ENCODE assay signal across 8 cellular contexts in genomic region chr4:498328-498919, GRCh38. TPM values are rescaled to one million over a fixed set of nuclear protein-coding genes. Genes with fewer than 3 reads are reported as not detected.
DNase-seq lines count a peak whose midpoint lies in the region; ATAC-seq and TF ChIP-seq lines count a peak whose summit lies in the region.

No MANE protein-coding gene starts in this region.

- TF ChIP-seq POLR2A in Peyer's patch (IDR thresholded peaks at IDR 0.05), result no peak

- H3K27me3 Mint-ChIP-seq in endothelial cell (ENCODE audit: unreplicated experiment) (peaks cover 18% of the 10 kb centered on the region), nephron (ENCODE audit: low read depth) (no peaks in the 10 kb centered on the region)

- no peak for DNase-seq in AG10803 (ENCODE audit: low read depth)
- no peak for DNase-seq in Peyer's patch
- DNase-seq in endothelial cell (ENCODE audit: low spot score), result no peak
- DNase-seq in DMS153 treated with DMSO at 0.1 percent for 48 hours (lab: John Stamatoyannopoulos, UW; ENCODE audit: unreplicated experiment), result no peak
- no peak for DNase-seq in NCI-H2081 treated with DMSO at 0.1 percent for 48 hours (lab: John Stamatoyannopoulos, UW)
- no peak for DNase-seq in HuH-7 (ENCODE audit: low spot score)

- ATAC-seq in GM21423 (IDR thresholded peaks at IDR 0.05; ENCODE audit: unreplicated experiment), result peak; percentile 25

- TF ChIP-seq CTCF in AG10803 (conservative IDR thresholded peaks at IDR 0.05; ENCODE audit: low read length) (no peak), Peyer's patch (IDR thresholded peaks at IDR 0.05) (no peak), endothelial cell (IDR thresholded peaks at IDR 0.05; ENCODE audit: unreplicated experiment) (no peak), nephron (IDR thresholded peaks at IDR 0.05; ENCODE audit: unreplicated experiment in 3 of 3) (no peak)

- H3K4me3 ChIP-seq in AG10803 (ENCODE audit: low read length) (peak overlapping the region; percentile 99), Peyer's patch (peak overlapping the region; percentile 74 to 98 (median 95))

- peaks cover 0 to 6% (median 0%) of the 10 kb centered on the region in 4 donors for H3K9me3 ChIP-seq in Peyer's patch

- peak overlapping the region; percentile 99 for H3K4me3 Mint-ChIP-seq in endothelial cell (ENCODE audit: unreplicated experiment)
- peak overlapping the region; percentile 91 to 98 (median 93) for H3K4me3 Mint-ChIP-seq in nephron

- H3K4me1 ChIP-seq in Peyer's patch, result peaks cover 0 to 11% (median 4%) of the 10 kb centered on the region in 4 donors

- no peaks in the 10 kb centered on the region for H3K27me3 ChIP-seq in Peyer's patch

- peaks cover 0 to 30% (median 0%) of the 10 kb centered on the region in 3 donors for H3K36me3 ChIP-seq in Peyer's patch

- H3K9me3 Mint-ChIP-seq in endothelial cell (ENCODE audit: unreplicated experiment), result peaks cover 5% of the 10 kb centered on the region
- peaks cover 41% of the 10 kb centered on the region for H3K9me3 Mint-ChIP-seq in nephron

- H3K27ac Mint-ChIP-seq in endothelial cell (ENCODE audit: unreplicated experiment) (peak overlapping the region; percentile 57), nephron (peak overlapping the region; percentile 75 to 98 (median 86))

- H3K27ac ChIP-seq in Peyer's patch, result peak overlapping the region; percentile 83 to 94 (median 86)

- H3K4me1 Mint-ChIP-seq in endothelial cell (ENCODE audit: unreplicated experiment) (peaks cover 24% of the 10 kb centered on the region), nephron (peaks cover 9% of the 10 kb centered on the region)

- H3K36me3 Mint-ChIP-seq in endothelial cell (ENCODE audit: low read depth, unreplicated experiment) (peaks cover 57% of the 10 kb centered on the region), nephron (ENCODE audit: low read depth) (peaks cover 79% of the 10 kb centered on the region)

RNA-seq across cellular contexts. Expression of gene ZNF721, which starts 0.5 kb away (rescaled TPM):
- total RNA-seq in Peyer's patch (10 to 100 TPM; 35.4 to 86.6 (median 40.5) TPM), endothelial cell (ENCODE audit: unreplicated experiment) (32.5 TPM)

RNA-seq across cellular contexts. Expression of gene PIGG, which starts 0.6 kb away (rescaled TPM):
- total RNA-seq in Peyer's patch (100 to 1,000 TPM in 3 of 4 donors, 10 to 100 TPM in 1; 63.7 to 123 (median 108) TPM), endothelial cell (ENCODE audit: unreplicated experiment) (74.0 TPM)
